8 cellular contexts compared by ENCODE assay signal in genomic region chr19:44499962-44500949, GRCh38.
DNase-seq lines count a peak whose midpoint lies in the region; ATAC-seq, FAIRE-seq and TF ChIP-seq lines count a peak whose summit lies in the region.

Gene ZNF180, minus strand, starts transcription at chr19:44500522. Its CDS starts 3,188 bp downstream, at chr19:44497334.

- peaks cover 35 to 44% (median 42%) of the 10 kb centered on the region in 11 experiments for H3K36me3 ChIP-seq in BLaER1 treated with 17β-estradiol and CSF1 and Interleukin-3, amounts not matched to agents 10 nM and 100 nM

- peak; percentile 83 for ATAC-seq in HG03442 (IDR thresholded peaks at IDR 0.05; ENCODE audit: unreplicated experiment)

- H3K4me1 ChIP-seq in BLaER1 treated with 17β-estradiol and CSF1 and Interleukin-3, amounts not matched to agents 10 nM and 100 nM: peaks cover 7 to 19% (median 11%) of the 10 kb centered on the region in 10 experiments; a peak in 15 of 20 replicates

- H3K27ac ChIP-seq in BLaER1 treated with 17β-estradiol and CSF1 and Interleukin-3, amounts not matched to agents 10 nM and 100 nM: peak within 1 kb of the TSS; percentile 79 to 96 (median 92)
- peak within 1 kb of the TSS; percentile 89 for H3K27ac ChIP-seq in coronary artery

- peaks cover 42 to 60% (median 56%) of the 10 kb centered on the region in 11 experiments for H3K9me3 ChIP-seq in BLaER1 treated with 17β-estradiol and CSF1 and Interleukin-3, amounts not matched to agents 10 nM and 100 nM (replicated peaks in 1 of 11)

- H3K27me3 ChIP-seq in BLaER1 treated with 17β-estradiol and CSF1 and Interleukin-3, amounts not matched to agents 10 nM and 100 nM: no peaks in the 10 kb centered on the region

- H3K4me2 ChIP-seq in BLaER1 treated with 17β-estradiol and CSF1 and Interleukin-3, amounts not matched to agents 10 nM and 100 nM: peak within 1 kb of the TSS; percentile 80 to 99 (median 88)

- no peaks in the 10 kb centered on the region; a peak in 2 of 22 replicates for H4K20me1 ChIP-seq in BLaER1 treated with 17β-estradiol and CSF1 and Interleukin-3, amounts not matched to agents 10 nM and 100 nM

- peak; percentile 95 for FAIRE-seq in GM19239 (lab: Jason Lieb, UNC)

- H3K4me3 ChIP-seq in BLaER1 treated with 17β-estradiol and CSF1 and Interleukin-3, amounts not matched to agents 10 nM and 100 nM: peak within 1 kb of the TSS; percentile 73 to 93 (median 84)
- H3K4me3 ChIP-seq in coronary artery: peak within 1 kb of the TSS; percentile 85

- DNase-seq in GM19239 (ENCODE audit: insufficient read length, low spot score) (peak; percentile 94), NCI-H524 (lab: John Stamatoyannopoulos, UW) (peak; percentile 85 to 95), coronary artery (ENCODE audit: low spot score) (peak; percentile 96), left kidney (ENCODE audit: low read depth, low spot score) (peak; percentile 98)
- DNase-seq in activated CD4-positive, alpha-beta T cell treated with anti-CD3 and anti-CD28 coated beads for 48 hours: peak; percentile 97
- DNase-seq in stimulated activated CD4-positive, alpha-beta T cell treated with anti-CD3 and anti-CD28 coated beads, Interleukin-1b, Interleukin-23, amount 100 ng/mL, for 48 hours: peak; percentile 94

- peak within 1 kb of the TSS; percentile 83 to 95 (median 91) for H3K9ac ChIP-seq in BLaER1 treated with 17β-estradiol and CSF1 and Interleukin-3, amounts not matched to agents 10 nM and 100 nM

- TF ChIP-seq CTCF in coronary artery (IDR thresholded peaks at IDR 0.05): peak; percentile 87

Comparison
In these comparisons a context has a peak if more than half of its experiments do, and no peak if none do; other contexts are left out.
1. Peak in every context shown above with its lines: DNase-seq, ATAC-seq, H3K4me3 ChIP-seq and H3K27ac ChIP-seq.